Comparison of ENCODE assay signal across 8 cellular contexts in the genomic region with DNA sequence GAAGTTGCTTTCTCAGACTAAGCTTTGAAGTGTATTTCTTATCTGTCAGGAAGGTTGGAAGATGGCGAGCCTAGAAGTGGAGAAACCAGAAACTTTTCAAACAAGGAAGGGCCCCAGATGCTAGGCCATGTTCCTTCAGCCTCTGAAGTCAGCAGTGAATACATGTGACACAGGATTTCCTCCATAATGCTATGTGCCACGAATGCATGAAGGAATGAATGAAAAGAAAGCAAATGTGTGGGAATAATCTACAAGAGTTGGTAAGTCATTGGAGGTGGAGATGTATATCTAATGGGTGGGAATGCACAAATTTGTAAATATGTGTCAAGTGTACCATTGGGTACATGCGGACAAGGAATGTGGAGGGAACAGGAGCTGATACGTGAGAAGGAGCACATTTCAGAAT.
"Had no signal": no experiment of that assay in that cellular context is flagged by ENCODE, and none has a peak within 500 bp of the region (broad histone marks: within the 10 kb centered on the region; RNA-seq: fewer than 3 reads in every experiment).

No MANE protein-coding gene starts in this region.

- DNase-seq: GDM1, GF-D8 had no signal

- FAIRE-seq: G401.6, GM12878, GM12891, GM12892, GM18507, GM19239 had no signal

- ATAC-seq: GM12878 had no signal

- H3K4me3 ChIP-seq: GM12878 had no signal
